8 cellular contexts compared by ENCODE assay signal in genomic region chr12:56684745-56685369, GRCh38. TPM values are rescaled to one million over a fixed set of nuclear protein-coding genes. Genes with fewer than 3 reads are reported as not detected.
DNase-seq lines count a peak whose midpoint lies in the region; ATAC-seq and TF ChIP-seq lines count a peak whose summit lies in the region.

No MANE protein-coding gene starts in this region.

- H4K20me1 ChIP-seq in OCI-LY7 (ENCODE audit: insufficient read depth, low read length) = peaks cover 30% of the 10 kb centered on the region

- CTCF ChIA-PET in OCI-LY7 (lab: Charles Lee; ENCODE audit: unreplicated experiment) = no interaction called here

- peaks cover 75% of the 10 kb centered on the region for H3K36me3 ChIP-seq in OCI-LY7 (ENCODE audit: insufficient read depth, low read length)

- in situ Hi-C loops in Caki2 (cut with HindIII; ENCODE audit: low pct_unique_long_range_greater_than_20kb, low sequenced_read_pairs) = no loop called here

- H3K4me2 ChIP-seq in OCI-LY7 (ENCODE audit: low read length) = peak overlapping the region; percentile 77

- intact Hi-C loops in OCI-LY7 (cut with micrococcal nuclease; ENCODE audit: unreplicated experiment) = loop anchor here (5.0 kb wide), 2 partner anchors 402 to 758 kb away; partner anchors contain the start of genes NAB2 and PYM1

- H3K4me1 Mint-ChIP-seq in osteocyte (ENCODE audit: unreplicated experiment) = peaks cover 50% of the 10 kb centered on the region

- no peak overlapping the region for H2AFZ ChIP-seq in OCI-LY7 (ENCODE audit: low read length)

- H3K27ac ChIP-seq in OCI-LY7 (ENCODE audit: low read depth, low read length, poor library complexity, severe bottlenecking) = peak overlapping the region; percentile 22

- H3K9me3 Mint-ChIP-seq in osteocyte (ENCODE audit: unreplicated experiment) = no peaks in the 10 kb centered on the region

- ATAC-seq in GM21381 (IDR thresholded peaks at IDR 0.05; ENCODE audit: unreplicated experiment) = no peak

- H3K27ac Mint-ChIP-seq in osteocyte (ENCODE audit: unreplicated experiment) = peak overlapping the region; percentile 71

- H3K4me3 Mint-ChIP-seq in osteocyte (ENCODE audit: unreplicated experiment) = peak overlapping the region; percentile 66

- peak overlapping the region; percentile 94 for H3K4me3 ChIP-seq in OCI-LY7 (ENCODE audit: low read depth, low read length, poor library complexity, severe bottlenecking)
- H3K4me3 ChIP-seq in epithelial cell of esophagus (ENCODE audit: low read length) = peak overlapping the region; percentile 99

- peak; percentile 60 for DNase-seq in Caki2 (ENCODE audit: low read depth)
- DNase-seq in OCI-LY7 (ENCODE audit: low spot score) = no peak
- DNase-seq in epithelial cell of esophagus (ENCODE audit: low read depth) = no peak
- DNase-seq in osteocyte (ENCODE audit: extremely low spot score, unreplicated experiment) = peak; percentile 40
- DNase-seq in DMS53 treated with DMSO at 0.1 percent for 48 hours (lab: John Stamatoyannopoulos, UW; ENCODE audit: unreplicated experiment) = no peak
- DNase-seq in cortex of kidney (lab: John Stamatoyannopoulos, UW) = no peak
- DNase-seq in H4 (ENCODE audit: low spot score) = no peak

- POLR2A ChIA-PET in OCI-LY7 (lab: Charles Lee) = interaction anchor here (0.6 to 2.0 kb wide), 9 partner anchors 9 to 435 kb away, joined by 3 to 12 read pairs (median 4); partner anchors contain the start of genes ATP5F1B and NACA

- peaks cover 14% of the 10 kb centered on the region for H3K36me3 Mint-ChIP-seq in osteocyte (ENCODE audit: unreplicated experiment)

- no peaks in the 10 kb centered on the region for H3K9me3 ChIP-seq in OCI-LY7 (ENCODE audit: low read length)

- H3K9me2 ChIP-seq in OCI-LY7 (ENCODE audit: insufficient read depth, low read length) = no peaks in the 10 kb centered on the region

- no TSS peak for BruUV-seq in OCI-LY7 (replicated peaks; lab: Mats Ljungman, UMichigan)

- H3K79me2 ChIP-seq in OCI-LY7 (ENCODE audit: insufficient read depth, low read depth, low read length) = peaks cover 90% of the 10 kb centered on the region

- peaks cover 39% of the 10 kb centered on the region for H3K4me1 ChIP-seq in OCI-LY7 (ENCODE audit: insufficient read depth, low read length, poor library complexity, severe bottlenecking)

- no peaks in the 10 kb centered on the region for H3K27me3 Mint-ChIP-seq in osteocyte (ENCODE audit: unreplicated experiment)

- TF ChIP-seq CTCF in OCI-LY7 (conservative IDR thresholded peaks at IDR 0.05; ENCODE audit: low read length) (no peak), epithelial cell of esophagus (IDR thresholded peaks at IDR 0.05; ENCODE audit: insufficient read depth, low read depth, low read length, missing control alignments) (no peak), osteocyte (IDR thresholded peaks at IDR 0.05) (no peak)

RNA-seq across cellular contexts. Expression of gene PTGES3, which starts 3.2 kb away (rescaled TPM):
- total RNA-seq in Caki2 (2014; rRNA removed; shearing (Covaris generic); ENCODE audit: low replicate concordance) = 117 and 129 TPM in 2 replicates
- 77.3 and 91.2 TPM in 2 replicates for total RNA-seq in OCI-LY7 (2014; rRNA removed; shearing (Covaris generic))
- total RNA-seq in OCI-LY7 (2022) (231 and 269 TPM in 2 replicates), osteocyte (136 and 140 TPM in 2 replicates)
- 139 and 202 TPM in 2 replicates for total RNA-seq in H4 (2014; rRNA removed; shearing (Covaris generic))

RNA-seq across cellular contexts. Expression of gene ATP5F1B, which starts 39.1 kb away (rescaled TPM):
- 164 and 175 TPM in 2 replicates for total RNA-seq in Caki2 (2014; rRNA removed; shearing (Covaris generic); ENCODE audit: low replicate concordance)
- 348 and 385 TPM in 2 replicates for total RNA-seq in OCI-LY7 (2014; rRNA removed; shearing (Covaris generic))
- 732 and 737 TPM in 2 replicates for total RNA-seq in OCI-LY7 (2022)
- total RNA-seq in osteocyte = 423 TPM in 2 replicates
- total RNA-seq in H4 (2014; rRNA removed; shearing (Covaris generic)) = 765 and 888 TPM in 2 replicates

RNA-seq across cellular contexts. Expression of gene NACA, which starts 40.2 kb away (rescaled TPM):
- 1,884 and 1,928 TPM in 2 replicates for total RNA-seq in Caki2 (2014; rRNA removed; shearing (Covaris generic); ENCODE audit: low replicate concordance)
- total RNA-seq in OCI-LY7 (2014; rRNA removed; shearing (Covaris generic)) = 1,560 and 1,723 TPM in 2 replicates
- 879 and 892 TPM in 2 replicates for total RNA-seq in OCI-LY7 (2022)
- 767 and 791 TPM in 2 replicates for total RNA-seq in osteocyte
- 1,775 and 1,870 TPM in 2 replicates for total RNA-seq in H4 (2014; rRNA removed; shearing (Covaris generic))

RNA-seq across cellular contexts. Expression of gene BAZ2A, which starts 54.7 kb away (rescaled TPM):
- 5.0 and 7.2 TPM in 2 replicates for total RNA-seq in Caki2 (2014; rRNA removed; shearing (Covaris generic); ENCODE audit: low replicate concordance)
- 37.5 and 40.6 TPM in 2 replicates for total RNA-seq in OCI-LY7 (2014; rRNA removed; shearing (Covaris generic))
- 139 and 153 TPM in 2 replicates for total RNA-seq in OCI-LY7 (2022)
- 83.1 and 91.6 TPM in 2 replicates for total RNA-seq in osteocyte
- 22.2 and 28.4 TPM in 2 replicates for total RNA-seq in H4 (2014; rRNA removed; shearing (Covaris generic))

Comparison
In these comparisons a context has a peak if more than half of its experiments do, and no peak if none do; other contexts are left out.
1. DNase-seq: peak in Caki2 (single experiment) and osteocyte (single experiment); none in OCI-LY7 (single experiment), epithelial cell of esophagus (single experiment), DMS53 treated with DMSO at 0.1 percent for 48 hours (single experiment), cortex of kidney (single experiment) and H4 (single experiment).